18 cellular contexts compared by ENCODE assay signal in genomic region chr1:94698341-94698740, GRCh38.
DNase-seq lines count a peak whose midpoint lies in the region; ATAC-seq, FAIRE-seq and TF ChIP-seq lines count a peak whose summit lies in the region.
"Had no signal": no experiment of that assay in that cellular context is flagged by ENCODE, and none has a peak within 500 bp of the region (broad histone marks: within the 10 kb centered on the region; RNA-seq: fewer than 3 reads in every experiment).

No MANE protein-coding gene starts in this region.

- H3K9me2 ChIP-seq in Karpas-422 (replicated peaks; ENCODE audit: insufficient read depth, low read length): no peaks in the 10 kb centered on the region

- peak; percentile 30 to 81; a peak in 5 of 6 replicates for ATAC-seq in A549
- ATAC-seq: activated CD8-positive, alpha-beta T cell treated with anti-CD3 and anti-CD28 coated beads, Interleukin-2, amount 10 ng/mL, durations not matched to agents 7 days and 5 days; activated T-helper 17 cell treated with anti-CD3 and anti-CD28 coated beads, Interleukin-2, amount 50 U/mL, for 72 hours had no signal

- no peaks in the 10 kb centered on the region for H3K27me3 ChIP-seq in adrenal gland
- H3K27me3 ChIP-seq in mesenchymal stem cell (ENCODE audit: control insufficient read depth in 1 of 2, insufficient read depth in 1 of 2, low read length in 2 of 2): no peaks in the 10 kb centered on the region
- no peaks in the 10 kb centered on the region for H3K27me3 ChIP-seq in Karpas-422 (ENCODE audit: low read length)

- TF ChIP-seq POLR2A in A549 (IDR thresholded peaks at IDR 0.05; ENCODE audit: low read length) (no peak), adrenal gland (IDR thresholded peaks at IDR 0.05) (no peak)

- no peak overlapping the region for H2BK5ac ChIP-seq in mesenchymal stem cell (ENCODE audit: low read depth, low read length, poor library complexity, severe bottlenecking)

- H3K9me3 Mint-ChIP-seq in activated T-cell treated with anti-CD3 and anti-CD28 coated beads, Interleukin-2, amount 50 U/mL, for 24 hours: no peaks in the 10 kb centered on the region
- H3K9me3 Mint-ChIP-seq: activated T-helper 17 cell treated with anti-CD3 and anti-CD28 coated beads, Interleukin-2, amount 50 U/mL, for 72 hours had no signal

- no peak for TF ChIP-seq CTCF in A549 (IDR thresholded peaks at IDR 0.05)
- no peak for TF ChIP-seq CTCF in adrenal gland (IDR thresholded peaks at IDR 0.05)

- no peaks in the 10 kb centered on the region for H4K20me1 ChIP-seq in Karpas-422 (ENCODE audit: insufficient read depth, low read depth, low read length)

- FAIRE-seq in A549 (lab: Jason Lieb, UNC): no peak
- FAIRE-seq: D721Med, GM18507, islet of Langerhans had no signal

- H4K91ac ChIP-seq in mesenchymal stem cell (ENCODE audit: low read length): no peak overlapping the region

- H3K18ac ChIP-seq in mesenchymal stem cell (ENCODE audit: low read depth in 1 of 2, low read length in 2 of 2): no peak overlapping the region

- CTCF ChIA-PET in A549 (lab: Yijun Ruan, JAX): interaction anchor here (0.6 to 2.3 kb wide), 9 partner anchors 10 to 156 kb away, joined by 3 to 9 read pairs (median 4); no protein-coding TSS in a partner anchor

- no peak overlapping the region for H2BK15ac ChIP-seq in mesenchymal stem cell (ENCODE audit: low read depth, poor library complexity, severe bottlenecking)

- no peaks in the 10 kb centered on the region for H3K4me1 Mint-ChIP-seq in activated T-cell treated with anti-CD3 and anti-CD28 coated beads, Interleukin-2, amount 50 U/mL, for 24 hours (ENCODE audit: low read depth)
- H3K4me1 Mint-ChIP-seq: activated T-helper 17 cell treated with anti-CD3 and anti-CD28 coated beads, Interleukin-2, amount 50 U/mL, for 72 hours had no signal

- intact Hi-C loops in adrenal gland (cut with DNase I): no loop called here

- no peaks in the 10 kb centered on the region for H3K36me3 Mint-ChIP-seq in activated T-cell treated with anti-CD3 and anti-CD28 coated beads, Interleukin-2, amount 50 U/mL, for 24 hours (ENCODE audit: low read depth)

- H3K14ac ChIP-seq in mesenchymal stem cell (ENCODE audit: low read length in 2 of 2): no peak overlapping the region

- H3K4me1 ChIP-seq in A549: peaks cover 23% of the 10 kb centered on the region
- peaks cover 15 to 29% of the 10 kb centered on the region in 2 donors for H3K4me1 ChIP-seq in adrenal gland (replicated peaks in 1 of 2)
- peaks cover 6% of the 10 kb centered on the region for H3K4me1 ChIP-seq in mesenchymal stem cell (ENCODE audit: control insufficient read depth, insufficient read depth, low read depth, low read length)
- no peaks in the 10 kb centered on the region for H3K4me1 ChIP-seq in Karpas-422 (ENCODE audit: low read length)

- H3K4me2 ChIP-seq in A549: peak overlapping the region; percentile 49
- no peak overlapping the region for H3K4me2 ChIP-seq in mesenchymal stem cell (ENCODE audit: low read length, poor library complexity, severe bottlenecking)
- no peak overlapping the region for H3K4me2 ChIP-seq in Karpas-422 (ENCODE audit: low read depth, low read length, poor library complexity, severe bottlenecking)

- no peak overlapping the region for H3K4me3 ChIP-seq in A549
- no peak overlapping the region for H3K4me3 ChIP-seq in adrenal gland
- no peak overlapping the region for H3K4me3 ChIP-seq in mesenchymal stem cell (ENCODE audit: insufficient read depth in 1 of 2, low read depth in 1 of 2, low read length in 2 of 2)
- H3K4me3 ChIP-seq in Karpas-422 (ENCODE audit: low read length): no peak overlapping the region
- H3K4me3 ChIP-seq: coronary artery had no signal

- peak overlapping the region; percentile 58 to 72; a peak in 5 of 6 replicates for H3K27ac ChIP-seq in A549
- peak overlapping the region in 4 of 5 donors; percentile 45 to 77 (median 66) for H3K27ac ChIP-seq in adrenal gland
- H3K27ac ChIP-seq in mesenchymal stem cell (ENCODE audit: low read length, poor library complexity, severe bottlenecking): peak overlapping the region; percentile 60
- no peak overlapping the region for H3K27ac ChIP-seq in Karpas-422 (ENCODE audit: low read length)
- no peak overlapping the region for H3K27ac ChIP-seq in substantia nigra (ENCODE audit: low read depth, low read length, poor library complexity, severe bottlenecking)
- H3K27ac ChIP-seq: coronary artery, HL-60 had no signal

- no peak overlapping the region for H2AK5ac ChIP-seq in mesenchymal stem cell (ENCODE audit: low read length, severe bottlenecking)

- H2AFZ ChIP-seq in mesenchymal stem cell (ENCODE audit: low read depth, low read length) (no peak overlapping the region), Karpas-422 (ENCODE audit: low read length) (no peak overlapping the region)

- DNase-seq in A549 (ENCODE audit: low read depth in 1 of 2, low spot score in 1 of 2) (peak; percentile 8 to 18), HS-27A (ENCODE audit: low read depth) (peak; percentile 77), adrenal gland (no peak), mesenchymal stem cell (peak; percentile 49), Karpas-422 (no peak), Ammon's horn (ENCODE audit: low spot score) (no peak), substantia nigra (lab: John Stamatoyannopoulos, UW) (no peak)
- DNase-seq in activated T-cell treated with anti-CD3 and anti-CD28 coated beads, Interleukin-2, amount 50 U/mL, for 24 hours: no peak
- DNase-seq: activated CD8-positive, alpha-beta T cell treated with anti-CD3 and anti-CD28 coated beads, Interleukin-2, amount 10 ng/mL, durations not matched to agents 7 days and 5 days; amniotic stem cell; NCI-H1694 treated with DMSO at 0.1 percent for 48 hours; nucleus accumbens had no signal

- no peak overlapping the region for H2BK12ac ChIP-seq in mesenchymal stem cell (ENCODE audit: low read length in 2 of 2)

- H3K23ac ChIP-seq in mesenchymal stem cell (ENCODE audit: low read length in 2 of 2): no peak overlapping the region

- H3K36me3 ChIP-seq in adrenal gland (replicated peaks in 1 of 2) (no peaks in the 10 kb centered on the region), mesenchymal stem cell (ENCODE audit: control insufficient read depth in 1 of 2, insufficient read depth in 2 of 2, low read depth in 1 of 2, low read length in 2 of 2) (no peaks in the 10 kb centered on the region), Karpas-422 (ENCODE audit: insufficient read depth, low read length) (no peaks in the 10 kb centered on the region)

- H3K27ac Mint-ChIP-seq in activated T-cell treated with anti-CD3 and anti-CD28 coated beads, Interleukin-2, amount 50 U/mL, for 24 hours: no peak overlapping the region
- H3K27ac Mint-ChIP-seq: activated CD8-positive, alpha-beta T cell treated with anti-CD3 and anti-CD28 coated beads, Interleukin-2, amount 10 ng/mL, durations not matched to agents 7 days and 5 days; activated T-helper 17 cell treated with anti-CD3 and anti-CD28 coated beads, Interleukin-2, amount 50 U/mL, for 72 hours had no signal

- WGBS in A549 (ENCODE audit: missing lambda C conversion rate): 0% methylated on average over 3 of the region's 3 CpGs
- 47 to 69% (median 50%) methylated on average over 3 of the region's 3 CpGs for WGBS in adrenal gland, 4 donors
- 17% methylated on average over 3 of the region's 3 CpGs for WGBS in mesenchymal stem cell

- H3K4ac ChIP-seq in mesenchymal stem cell (ENCODE audit: low read depth in 1 of 2, low read length in 2 of 2): no peak overlapping the region

- H3K4me3 Mint-ChIP-seq in activated T-cell treated with anti-CD3 and anti-CD28 coated beads, Interleukin-2, amount 50 U/mL, for 24 hours: no peak overlapping the region
- H3K4me3 Mint-ChIP-seq: activated CD8-positive, alpha-beta T cell treated with anti-CD3 and anti-CD28 coated beads, Interleukin-2, amount 10 ng/mL, durations not matched to agents 7 days and 5 days; activated T-helper 17 cell treated with anti-CD3 and anti-CD28 coated beads, Interleukin-2, amount 50 U/mL, for 72 hours had no signal

- no peak overlapping the region for H4K8ac ChIP-seq in mesenchymal stem cell (ENCODE audit: low read length)

- POLR2A ChIA-PET in A549 (lab: Yijun Ruan, JAX): interaction anchor here (0.8 kb wide), 1 partner anchor 30 kb away, joined by 3 read pairs; no protein-coding TSS in a partner anchor

- no peaks in the 10 kb centered on the region for H3K9me3 ChIP-seq in A549
- no peaks in the 10 kb centered on the region for H3K9me3 ChIP-seq in adrenal gland (replicated peaks in 1 of 3)
- no peaks in the 10 kb centered on the region for H3K9me3 ChIP-seq in mesenchymal stem cell (ENCODE audit: control insufficient read depth, low read length)
- H3K9me3 ChIP-seq in Karpas-422 (ENCODE audit: low read length): no peaks in the 10 kb centered on the region

- no peak for TF ChIP-seq EP300 in A549 (IDR thresholded peaks at IDR 0.05)

- TF ChIP-seq RAD21 in A549 (conservative IDR thresholded peaks at IDR 0.05 in 1 of 2, IDR thresholded peaks at IDR 0.05 in 1 of 2): no peak

- no peak overlapping the region for H2BK120ac ChIP-seq in mesenchymal stem cell (ENCODE audit: low read depth, low read length)

- H3K79me2 ChIP-seq in Karpas-422 (ENCODE audit: low read length): no peaks in the 10 kb centered on the region

- H3K9ac ChIP-seq in mesenchymal stem cell (ENCODE audit: low read length): peak overlapping the region; percentile 20
- H3K9ac ChIP-seq in Karpas-422 (ENCODE audit: low read length): no peak overlapping the region

- no peaks in the 10 kb centered on the region for H3K79me1 ChIP-seq in mesenchymal stem cell (replicated peaks; ENCODE audit: low read length, poor library complexity, severe bottlenecking)

- peaks cover 7% of the 10 kb centered on the region for H3K27me3 Mint-ChIP-seq in activated T-cell treated with anti-CD3 and anti-CD28 coated beads, Interleukin-2, amount 50 U/mL, for 24 hours

TF ChIP-seq in A549, 52 proteins besides CTCF, POLR2A, EP300 and RAD21:
- no peak for TF ChIP-seq ZC3H11A (IDR thresholded peaks at IDR 0.05)
- TF ChIP-seq FOSL2 (IDR thresholded peaks at IDR 0.05): no peak
- 0 out of 2 replicates have a peak, but pooled peaks have one; percentile 22 for TF ChIP-seq FOSL2 (CRISPR knock-in tag; IDR thresholded peaks at IDR 0.05)

Comparison
In these comparisons a context has a peak if more than half of its experiments do, and no peak if none do; other contexts are left out.
1. DNase-seq: peak in A549 (2 of 2), HS-27A (single experiment) and mesenchymal stem cell (single experiment); none in adrenal gland (0 of 7), Karpas-422 (single experiment), Ammon's horn (single experiment), activated T-cell treated with anti-CD3 and anti-CD28 coated beads, Interleukin-2, amount 50 U/mL, for 24 hours (single experiment) and substantia nigra (0 of 49).
2. H3K27ac ChIP-seq: peak in A549 (2 of 2), adrenal gland (4 of 5) and mesenchymal stem cell (single experiment); none in Karpas-422 (single experiment) and substantia nigra (single experiment).